1 cellular context compared by ENCODE assay signal in genomic region chr9:95055337-95055850, GRCh38.
TF ChIP-seq lines count a peak whose summit lies in the region.

No MANE protein-coding gene starts in this region.

TF ChIP-seq in SK-N-SH treated with all-trans-retinoic acid at 6 μM for 48 hours, 23 proteins besides CTCF, POLR2A, EP300 and RAD21 (continued from another document):
- TF ChIP-seq TSHZ2 (CRISPR knock-in tag; IDR thresholded peaks at IDR 0.05) = no peak
TF ChIP-seq in SK-N-SH treated with all-trans-retinoic acid at 6 μM for 48 hours: peak in this region for 0.
